Comparison of ENCODE assay signal across 8 cellular contexts in the genomic region with DNA sequence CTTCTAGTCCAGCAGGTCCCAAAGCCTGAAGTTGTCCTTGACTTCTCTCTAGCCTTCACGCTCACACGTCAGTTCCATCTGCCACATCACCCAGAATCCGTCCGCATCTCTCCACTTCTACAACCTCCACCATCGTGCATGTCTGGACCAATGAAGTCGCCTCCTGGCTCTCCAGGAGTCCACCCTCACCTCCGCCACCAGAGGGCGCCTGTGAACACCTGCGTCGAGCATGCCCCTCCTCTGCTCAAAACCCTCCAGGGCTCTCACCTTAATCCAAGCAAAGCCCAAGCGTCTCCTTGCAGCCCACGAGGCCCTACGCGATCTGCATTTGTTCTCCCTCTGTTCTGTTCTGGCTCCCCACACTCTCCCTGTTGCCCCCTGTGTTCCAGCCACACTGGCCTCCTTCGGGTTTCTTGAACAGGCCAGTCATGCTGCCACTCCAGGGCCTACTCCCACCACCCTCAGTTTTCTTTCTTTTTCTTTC. TPM values are rescaled to one million over a fixed set of nuclear protein-coding genes. Genes with fewer than 3 reads are reported as not detected.
DNase-seq lines count a peak whose midpoint lies in the region; ATAC-seq and TF ChIP-seq lines count a peak whose summit lies in the region.

No MANE protein-coding gene starts in this region.

- H3K27me3 ChIP-seq in MG63 (no peaks in the 10 kb centered on the region), vagina (no peaks in the 10 kb centered on the region)

- intact Hi-C loops in posterior vena cava (cut with DNase I): no loop called here
- intact Hi-C loops in vagina (cut with DNase I): no loop called here

- TF ChIP-seq POLR2A in vagina (IDR thresholded peaks at IDR 0.05): no peak

- no peaks in the 10 kb centered on the region for H3K4me1 ChIP-seq in vagina

- DNase-seq in Caki2 (ENCODE audit: low read depth) (peak; percentile 79), MG63 (peak; percentile 83), SHP77 treated with DMSO at 0.1 percent for 48 hours (lab: John Stamatoyannopoulos, UW) (peak; percentile 62), globus pallidus (ENCODE audit: low spot score) (peak; percentile 54), posterior vena cava (ENCODE audit: low spot score) (peak; percentile 93), vagina (ENCODE audit: extremely low spot score in 2 of 2) (no peak)
- peak; percentile 87 for DNase-seq in activated T-helper 9 cell treated with anti-CD3 and anti-CD28 coated beads, Interleukin-2, amount 50 U/mL, for 16 hours (ENCODE audit: low read depth)

- peak; percentile 82 for ATAC-seq in GM21723 (IDR thresholded peaks at IDR 0.05; ENCODE audit: unreplicated experiment)

- H3K4me3 ChIP-seq in MG63 (no peak overlapping the region), vagina (no peak overlapping the region)

- peak; percentile 50 to 75 (median 68) for TF ChIP-seq CTCF in vagina (IDR thresholded peaks at IDR 0.05)

- in situ Hi-C loops in Caki2 (cut with HindIII; ENCODE audit: low pct_unique_long_range_greater_than_20kb, low sequenced_read_pairs): no loop called here

- no peak overlapping the region for H3K27ac ChIP-seq in vagina

- no peaks in the 10 kb centered on the region for H3K9me3 ChIP-seq in MG63
- no peaks in the 10 kb centered on the region for H3K9me3 ChIP-seq in vagina

- H3K36me3 ChIP-seq in MG63: no peaks in the 10 kb centered on the region
- no peaks in the 10 kb centered on the region for H3K36me3 ChIP-seq in vagina

RNA-seq across cellular contexts. Expression of a gene that starts 3.7 kb away (rescaled TPM):
- not detected in 2 replicates for total RNA-seq in Caki2 (2014; rRNA removed; shearing (Covaris generic); ENCODE audit: low replicate concordance)
- total RNA-seq in MG63 (2014; rRNA removed; shearing (Covaris generic); ENCODE audit: low replicate concordance): not detected in 2 replicates
- total RNA-seq in posterior vena cava: 1 to 10 TPM; 4.8 to 5.7 TPM
- 20.4 TPM for total RNA-seq in vagina

RNA-seq across cellular contexts. Expression of a gene that starts 6.4 kb away (rescaled TPM):
- 247 and 320 TPM in 2 replicates for total RNA-seq in Caki2 (2014; rRNA removed; shearing (Covaris generic); ENCODE audit: low replicate concordance)
- total RNA-seq in MG63 (2014; rRNA removed; shearing (Covaris generic); ENCODE audit: low replicate concordance): 112 and 258 TPM in 2 replicates
- 10 to 100 TPM; 62.9 to 64.6 TPM for total RNA-seq in posterior vena cava
- total RNA-seq in vagina: 59.7 TPM

RNA-seq across cellular contexts. Expression of a gene that starts 15.2 kb away (rescaled TPM):
- 121 and 145 TPM in 2 replicates for total RNA-seq in Caki2 (2014; rRNA removed; shearing (Covaris generic); ENCODE audit: low replicate concordance)
- total RNA-seq in MG63 (2014; rRNA removed; shearing (Covaris generic); ENCODE audit: low replicate concordance): 87.8 and 95.5 TPM in 2 replicates
- 10 to 100 TPM; 21.2 to 22.8 TPM for total RNA-seq in posterior vena cava
- 41.3 TPM for total RNA-seq in vagina

RNA-seq across cellular contexts. Expression of a gene that starts 20.8 kb away (rescaled TPM):
- 0.51 TPM in 1 of 2 replicates, not detected in the other for total RNA-seq in Caki2 (2014; rRNA removed; shearing (Covaris generic); ENCODE audit: low replicate concordance)
- 0.10 and 0.46 TPM in 2 replicates for total RNA-seq in MG63 (2014; rRNA removed; shearing (Covaris generic); ENCODE audit: low replicate concordance)
- total RNA-seq in posterior vena cava: under 1 TPM; 0.14 to 0.19 TPM
- 2.9 TPM for total RNA-seq in vagina

RNA-seq across cellular contexts. Expression of a gene that starts 34.9 kb away (rescaled TPM):
- 6.5 and 26.0 TPM in 2 replicates for total RNA-seq in Caki2 (2014; rRNA removed; shearing (Covaris generic); ENCODE audit: low replicate concordance)
- total RNA-seq in MG63 (2014; rRNA removed; shearing (Covaris generic); ENCODE audit: low replicate concordance): 2.8 and 7.8 TPM in 2 replicates
- total RNA-seq in posterior vena cava (10 to 100 TPM; 14.8 to 18.0 TPM), vagina (24.1 TPM)

Comparison
In these comparisons a context has a peak if more than half of its experiments do, and no peak if none do; other contexts are left out.
1. DNase-seq: peak in Caki2 (single experiment), MG63 (single experiment), SHP77 treated with DMSO at 0.1 percent for 48 hours (single experiment), activated T-helper 9 cell treated with anti-CD3 and anti-CD28 coated beads, Interleukin-2, amount 50 U/mL, for 16 hours (single experiment), globus pallidus (single experiment) and posterior vena cava (single experiment); none in vagina (0 of 2).